In genomic region chr2:60604665-60605064, GRCh38 we compare ENCODE assay signal across 20 cellular contexts.
"Had no signal": no experiment of that assay in that cellular context is flagged by ENCODE, and none has a peak within 500 bp of the region (broad histone marks: within the 10 kb centered on the region; RNA-seq: fewer than 3 reads in every experiment).

No MANE protein-coding gene starts in this region.

- H3K4me3 ChIP-seq: SJSA1, SK-N-MC had no signal

- H3K36me3 ChIP-seq: SJSA1 had no signal

- DNase-seq: KBM-7, MV-4-11, NCI-H1048, NCI-H1105, NCI-H1417, NCI-H1436 treated with DMSO at 0.1 percent for 48 hours, NCI-H1694, NCI-H187 treated with DMSO at 0.1 percent for 48 hours, NCI-H2081, NCI-H2107, NCI-H2227 treated with DMSO at 0.1 percent for 48 hours, NCI-H524, NCI-H526 treated with DMSO at 0.1 percent for 48 hours, NCI-H748 treated with DMSO at 0.1 percent for 48 hours, Right ventricle myocardium superior, RPMI8226, SIG-M5 had no signal

- H3K4me1 ChIP-seq: SJSA1 had no signal

- FAIRE-seq: RCC 7860 had no signal

- H3K27ac ChIP-seq: SJSA1, SK-N-MC had no signal

- H3K9me3 ChIP-seq: SJSA1 had no signal
